ENCODE assay signal across 15 cellular contexts in genomic region chr10:131199646-131200045, GRCh38.
"Had no signal": no experiment of that assay in that cellular context is flagged by ENCODE, and none has a peak within 500 bp of the region (broad histone marks: within the 10 kb centered on the region; RNA-seq: fewer than 3 reads in every experiment).

No MANE protein-coding gene starts in this region.

- H3K9me3 Mint-ChIP-seq: activated T-cell treated with anti-CD3 and anti-CD28 coated beads, Interleukin-2, amount 50 U/mL, for 4 hours; nephron had no signal

- ATAC-seq: activated T-cell treated with anti-CD3 and anti-CD28 coated beads, Interleukin-2, amount 50 U/mL, for 4 hours; body of pancreas; sciatic nerve had no signal

- H3K27ac Mint-ChIP-seq: activated naive CD8-positive, alpha-beta T cell; nephron had no signal

- H3K36me3 Mint-ChIP-seq: activated naive CD8-positive, alpha-beta T cell had no signal

- H3K27ac ChIP-seq: body of pancreas, colonic mucosa, esophagus squamous epithelium, vagina had no signal

- H3K36me3 ChIP-seq: colonic mucosa, esophagus squamous epithelium, vagina had no signal

- DNase-seq: activated CD4-positive, CD25-positive, alpha-beta regulatory T cell; activated gamma-delta T cell; activated T-cell treated with anti-CD3 and anti-CD28 coated beads, Interleukin-2, amount 50 U/mL, for 4 hours; amniotic stem cell; body of pancreas; central memory CD4-positive, alpha-beta T cell; colonic mucosa; esophagus squamous epithelium; hippocampal formation; mesendoderm; stimulated activated CD4-positive, alpha-beta T cell treated with anti-CD3 and anti-CD28 coated beads, Interleukin-1b, Interleukin-23, amount 100 ng/mL, for 48 hours had no signal

- H3K9me3 ChIP-seq: body of pancreas, colonic mucosa, esophagus squamous epithelium, vagina had no signal

- H3K4me3 Mint-ChIP-seq: activated naive CD8-positive, alpha-beta T cell; activated T-cell treated with anti-CD3 and anti-CD28 coated beads, Interleukin-2, amount 50 U/mL, for 4 hours; nephron had no signal

- H3K27me3 ChIP-seq: body of pancreas, colonic mucosa, vagina had no signal

- H3K4me3 ChIP-seq: body of pancreas, colonic mucosa, esophagus squamous epithelium, vagina had no signal

- H3K4me1 ChIP-seq: body of pancreas, colonic mucosa, esophagus squamous epithelium, vagina had no signal

- H3K4me1 Mint-ChIP-seq: nephron had no signal
